ENCODE assay signal across 8 cellular contexts in the genomic region with DNA sequence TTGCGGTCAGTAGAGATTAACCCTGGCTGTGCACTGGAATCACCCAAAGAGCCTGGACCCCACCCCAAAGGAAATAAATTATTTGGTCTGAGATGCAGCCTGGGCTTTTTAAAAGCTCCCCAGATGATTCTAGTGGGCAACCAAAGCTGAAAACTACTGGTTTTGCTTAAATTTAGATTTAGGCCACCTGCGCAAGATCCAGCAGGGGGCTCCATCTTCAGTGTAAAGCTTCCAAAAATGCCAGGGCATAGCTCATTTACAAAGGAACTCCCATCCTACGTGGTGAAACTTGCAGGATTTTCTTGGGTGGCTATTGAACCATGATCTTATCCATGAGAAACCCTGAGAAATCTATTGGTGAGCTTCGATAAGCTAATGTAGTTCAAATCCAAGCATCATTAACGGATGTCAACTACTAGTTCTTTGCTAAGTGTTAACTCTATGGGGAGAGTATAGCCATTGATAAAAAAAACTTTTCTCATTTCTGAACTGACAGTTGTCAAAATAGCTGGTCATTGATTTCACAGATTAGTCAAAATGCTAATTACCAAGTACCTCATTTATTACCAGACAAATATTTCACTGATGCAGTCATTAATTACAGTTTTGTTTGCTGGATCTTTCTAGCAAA.
DNase-seq lines count a peak whose midpoint lies in the region; ATAC-seq and TF ChIP-seq lines count a peak whose summit lies in the region.

No MANE protein-coding gene starts in this region.

- H3K27ac ChIP-seq in right atrium auricular region: no peak overlapping the region

- no peaks in the 10 kb centered on the region for H3K36me3 ChIP-seq in right atrium auricular region

- peak; percentile 21 for DNase-seq in stimulated activated CD4-positive, alpha-beta T cell treated with anti-CD3 and anti-CD28 coated beads, Interleukin-15, amount 100 ng/mL, for 24 hours
- DNase-seq in stimulated activated CD4-positive, alpha-beta T cell treated with anti-CD3 and anti-CD28 coated beads, Interleukin-4, amount 100 ng/mL, for 24 hours: no peak
- DNase-seq in NCI-H69 (lab: John Stamatoyannopoulos, UW) (peak; percentile 51), fibroblast of mammary gland (ENCODE audit: low read depth) (peak; percentile 18), globus pallidus (ENCODE audit: low spot score) (no peak), hippocampal formation (lab: John Stamatoyannopoulos, UW) (no peak), right atrium auricular region (ENCODE audit: low spot score) (no peak)

- no peaks in the 10 kb centered on the region for H3K4me1 ChIP-seq in right atrium auricular region

- TF ChIP-seq CTCF in fibroblast of mammary gland (conservative IDR thresholded peaks at IDR 0.05; ENCODE audit: control insufficient read depth, insufficient read depth, low read depth, low read length): peak; percentile 58
- TF ChIP-seq CTCF in right atrium auricular region (IDR thresholded peaks at IDR 0.05): peak in 1 of 2 donors; percentile 44

- H3K27me3 ChIP-seq in right atrium auricular region: no peaks in the 10 kb centered on the region

- H3K9me3 ChIP-seq in right atrium auricular region: no peaks in the 10 kb centered on the region

- H3K4me3 ChIP-seq in fibroblast of mammary gland (ENCODE audit: control insufficient read depth, low read depth, low read length): no peak overlapping the region
- H3K4me3 ChIP-seq in right atrium auricular region: no peak overlapping the region

- ATAC-seq in HG02938 (IDR thresholded peaks at IDR 0.05; ENCODE audit: unreplicated experiment): no peak

Comparison
In these comparisons a context has a peak if more than half of its experiments do, and no peak if none do; other contexts are left out.
1. DNase-seq: peak in stimulated activated CD4-positive, alpha-beta T cell treated with anti-CD3 and anti-CD28 coated beads, Interleukin-15, amount 100 ng/mL, for 24 hours (single experiment), NCI-H69 (single experiment) and fibroblast of mammary gland (single experiment); none in stimulated activated CD4-positive, alpha-beta T cell treated with anti-CD3 and anti-CD28 coated beads, Interleukin-4, amount 100 ng/mL, for 24 hours (single experiment), globus pallidus (single experiment), hippocampal formation (0 of 2) and right atrium auricular region (single experiment).